ENCODE assay signal across 8 cellular contexts in genomic region chr1:92784639-92785500, GRCh38.
DNase-seq lines count a peak whose midpoint lies in the region; TF ChIP-seq lines count a peak whose summit lies in the region.

EVI5 (minus strand) TSS chr1:92785108; CDS start chr1:92736546, 48,562 bp downstream.

- no peaks in the 10 kb centered on the region; the same call in 1 of the 2 replicates for H3F3A ChIP-seq in MM.1S (ENCODE audit: insufficient read depth, low read length)

- no peaks in the 10 kb centered on the region for H3K9me2 ChIP-seq in MM.1S (replicated peaks; ENCODE audit: insufficient read depth, low read length)

- peak within 1 kb of the TSS; percentile 84 for H2AFZ ChIP-seq in MM.1S (ENCODE audit: low read length)
- peak within 1 kb of the TSS; percentile 76 for H2AFZ ChIP-seq in neuron (ENCODE audit: low read depth, low read length)

- H3K79me2 ChIP-seq in MM.1S (ENCODE audit: low read length) = peaks cover 17% of the 10 kb centered on the region

- H3K9me3 ChIP-seq in MM.1S (replicated peaks; ENCODE audit: insufficient read depth, low read length) (no peaks in the 10 kb centered on the region), neuron (ENCODE audit: low read length) (no peaks in the 10 kb centered on the region), subcutaneous abdominal adipose tissue (ENCODE audit: control insufficient read depth in 5 of 5, low read length in 5 of 5) (no peaks in the 10 kb centered on the region)

- H3K27me3 ChIP-seq in MM.1S (replicated peaks; ENCODE audit: insufficient read depth, low read length) (no peaks in the 10 kb centered on the region), neuron (ENCODE audit: insufficient read depth, low read length) (no peaks in the 10 kb centered on the region), subcutaneous abdominal adipose tissue (ENCODE audit: control insufficient read depth in 5 of 5, insufficient read depth in 4 of 5, low read length in 5 of 5) (no peaks in the 10 kb centered on the region)

- H3K4me3 ChIP-seq in MM.1S (ENCODE audit: low read length) = peak within 1 kb of the TSS; percentile 80
- H3K4me3 ChIP-seq in neuron (ENCODE audit: low read length) = peak within 1 kb of the TSS; percentile 60
- peak within 1 kb of the TSS; percentile 83 to 94 (median 87) for H3K4me3 ChIP-seq in subcutaneous abdominal adipose tissue (ENCODE audit: low read depth in 1 of 5, low read length in 5 of 5)

- H3K4me1 ChIP-seq in MM.1S (ENCODE audit: low read length) (no peaks in the 10 kb centered on the region), neuron (ENCODE audit: insufficient read depth, low read length) (peaks cover 4% of the 10 kb centered on the region), subcutaneous abdominal adipose tissue (ENCODE audit: control insufficient read depth in 5 of 5, insufficient read depth in 5 of 5, low read length in 5 of 5) (peaks cover 0 to 30% (median 12%) of the 10 kb centered on the region in 5 donors)

- no peak for TF ChIP-seq CTCF in MM.1S (IDR thresholded peaks at IDR 0.05; ENCODE audit: low read length)

- DNase-seq in GF-D8 (lab: John Stamatoyannopoulos, UW) (peak; percentile 93), HCEC 1CT (peak; percentile 94), MM.1S (peak; percentile 88), SIG-M5 treated with dmso at 0.1 percent for 504 hours (lab: John Stamatoyannopoulos, UW; ENCODE audit: unreplicated experiment) (peak; percentile 94), foreskin melanocyte (peak; percentile 95)
- peak; percentile 67 for DNase-seq in activated naive CD4-positive, alpha-beta T cell treated with Interleukin-2 at 50 U/mL for 16 hours

- no peaks in the 10 kb centered on the region for H3K36me3 ChIP-seq in MM.1S (replicated peaks; ENCODE audit: insufficient read depth, low read length)
- H3K36me3 ChIP-seq in neuron (ENCODE audit: insufficient read depth, low read length) = no peaks in the 10 kb centered on the region
- H3K36me3 ChIP-seq in subcutaneous abdominal adipose tissue (ENCODE audit: control insufficient read depth in 5 of 5, insufficient read depth in 5 of 5, low read length in 5 of 5) = no peaks in the 10 kb centered on the region

- H4K20me1 ChIP-seq in MM.1S (ENCODE audit: insufficient read depth, low read length) = no peaks in the 10 kb centered on the region

- H3K27ac ChIP-seq in MM.1S (ENCODE audit: low read length) = peak within 1 kb of the TSS; percentile 75; the same call in 1 of the 2 replicates
- H3K27ac ChIP-seq in subcutaneous abdominal adipose tissue (ENCODE audit: low read depth, low read length) = peak within 1 kb of the TSS; percentile 96

- H3K4me2 ChIP-seq in MM.1S (ENCODE audit: low read depth, low read length) = peak within 1 kb of the TSS; percentile 70

- H3K9ac ChIP-seq in MM.1S (ENCODE audit: low read length) (peak within 1 kb of the TSS; percentile 77), subcutaneous abdominal adipose tissue (ENCODE audit: low read length in 5 of 5) (peak within 1 kb of the TSS; percentile 77 to 87 (median 83))

Comparison
In these comparisons a context has a peak if more than half of its experiments do, and no peak if none do; other contexts are left out.
1. Peak in every context shown above with its lines: DNase-seq, H3K4me3 ChIP-seq and H3K27ac ChIP-seq.